10 cellular contexts compared by ENCODE assay signal in genomic region chr16:2963074-2963610, GRCh38. TPM values are rescaled to one million over a fixed set of nuclear protein-coding genes. Genes with fewer than 3 reads are reported as not detected.
DNase-seq lines count a peak whose midpoint lies in the region; ATAC-seq, FAIRE-seq and TF ChIP-seq lines count a peak whose summit lies in the region.
"Had no signal": no experiment of that assay in that cellular context is flagged by ENCODE, and none has a peak within 500 bp of the region (broad histone marks: within the 10 kb centered on the region; RNA-seq: fewer than 3 reads in every experiment).

No MANE protein-coding gene starts in this region.

- peak overlapping the region; percentile 98 for H3K4me2 ChIP-seq in GM23338
- H3K4me2 ChIP-seq in astrocyte (ENCODE audit: low read length): peak overlapping the region; percentile 81

- H3K27ac Mint-ChIP-seq in GM23338 (no peak overlapping the region), astrocyte (ENCODE audit: unreplicated experiment) (no peak overlapping the region)
- no peak overlapping the region for H3K27ac Mint-ChIP-seq in naive thymus-derived CD8-positive, alpha-beta T cell
- H3K27ac Mint-ChIP-seq: activated T-helper 2 cell treated with anti-CD3 and anti-CD28 coated beads, Interferon-gamma antibody, Interleukin-2, Interleukin-4, amounts not matched to agents 10 μg/mL and 5 μg/mL and 100 μg/mL, durations not matched to agents 14 hours and 24 hours and 36 hours had no signal

- no peak for TF ChIP-seq CTCF in C4-2B (conservative IDR thresholded peaks at IDR 0.05)
- TF ChIP-seq CTCF in GM23338 (conservative IDR thresholded peaks at IDR 0.05; ENCODE audit: low read depth in 2 of 2): no peak
- TF ChIP-seq CTCF in astrocyte (IDR thresholded peaks at IDR 0.05; ENCODE audit: insufficient read depth, low read depth, low read length): no peak
- no peak for TF ChIP-seq CTCF in omental fat pad (IDR thresholded peaks at IDR 0.05)

- peaks cover 27% of the 10 kb centered on the region for H3F3A ChIP-seq in GM23338 (replicated peaks; ENCODE audit: low read depth)

- H3K27ac ChIP-seq in C4-2B (peak overlapping the region; percentile 92), GM23338 (ENCODE audit: low read depth) (no peak overlapping the region), astrocyte (ENCODE audit: low read depth, low read length) (no peak overlapping the region)

- H3K27me3 Mint-ChIP-seq in GM23338 (ENCODE audit: insufficient read depth, low read depth, poor library complexity) (peaks cover 30% of the 10 kb centered on the region), astrocyte (ENCODE audit: low read depth, unreplicated experiment) (peaks cover 12% of the 10 kb centered on the region)
- H3K27me3 Mint-ChIP-seq in naive thymus-derived CD8-positive, alpha-beta T cell: peaks cover 2 to 44% (median 12%) of the 10 kb centered on the region in 5 donors

- peaks cover 7% of the 10 kb centered on the region for H3K4me1 Mint-ChIP-seq in GM23338
- no peaks in the 10 kb centered on the region for H3K4me1 Mint-ChIP-seq in astrocyte (ENCODE audit: low read depth, unreplicated experiment)
- peaks cover 8 to 35% (median 30%) of the 10 kb centered on the region in 4 donors for H3K4me1 Mint-ChIP-seq in naive thymus-derived CD8-positive, alpha-beta T cell

- H3K9me3 Mint-ChIP-seq in GM23338: no peaks in the 10 kb centered on the region
- no peaks in the 10 kb centered on the region for H3K9me3 Mint-ChIP-seq in astrocyte (ENCODE audit: unreplicated experiment)
- peaks cover 0 to 4% (median 0%) of the 10 kb centered on the region in 9 donors for H3K9me3 Mint-ChIP-seq in naive thymus-derived CD8-positive, alpha-beta T cell
- H3K9me3 Mint-ChIP-seq: activated T-helper 2 cell treated with anti-CD3 and anti-CD28 coated beads, Interferon-gamma antibody, Interleukin-2, Interleukin-4, amounts not matched to agents 10 μg/mL and 5 μg/mL and 100 μg/mL, durations not matched to agents 14 hours and 24 hours and 36 hours had no signal

- DNase-seq in GM23338 (ENCODE audit: low spot score): no peak
- DNase-seq in astrocyte (ENCODE audit: low read depth): no peak
- peak in 8 of 10 donors; percentile 25 to 75 (median 61) for DNase-seq in naive thymus-derived CD8-positive, alpha-beta T cell
- DNase-seq in NCI-H748 treated with DMSO at 0.1 percent for 48 hours (lab: John Stamatoyannopoulos, UW): no peak
- DNase-seq in omental fat pad (ENCODE audit: low spot score): no peak
- DNase-seq in central memory CD4-positive, alpha-beta T cell: no peak
- no peak for DNase-seq in ACHN

- H3K4me3 ChIP-seq in GM23338: peak overlapping the region; percentile 83
- no peak overlapping the region for H3K4me3 ChIP-seq in astrocyte (ENCODE audit: insufficient read depth, low read depth, low read length)

- no peaks in the 10 kb centered on the region for H3K79me2 ChIP-seq in GM23338 (replicated peaks; ENCODE audit: insufficient read depth)
- H3K79me2 ChIP-seq in astrocyte (ENCODE audit: insufficient read depth, low read length): no peaks in the 10 kb centered on the region

- no peaks in the 10 kb centered on the region for H3K36me3 ChIP-seq in GM23338 (ENCODE audit: insufficient read depth)
- H3K36me3 ChIP-seq in astrocyte (ENCODE audit: insufficient read depth, low read length): no peaks in the 10 kb centered on the region

- H3K36me3 Mint-ChIP-seq in GM23338 (ENCODE audit: low read depth) (peaks cover 1% of the 10 kb centered on the region; the same call in 1 of the 3 replicates), astrocyte (ENCODE audit: low read depth, unreplicated experiment) (peaks cover 4% of the 10 kb centered on the region)
- H3K36me3 Mint-ChIP-seq in naive thymus-derived CD8-positive, alpha-beta T cell: no peaks in the 10 kb centered on the region

- H3K4me3 Mint-ChIP-seq in GM23338 (peak overlapping the region; percentile 89), astrocyte (ENCODE audit: unreplicated experiment) (no peak overlapping the region)
- H3K4me3 Mint-ChIP-seq in naive thymus-derived CD8-positive, alpha-beta T cell: peak overlapping the region in 6 of 10 donors; percentile 45 to 95 (median 86)

- H4K20me1 ChIP-seq in GM23338 (replicated peaks; ENCODE audit: insufficient read depth) (no peaks in the 10 kb centered on the region), astrocyte (ENCODE audit: insufficient read depth, low read length) (peaks cover 1% of the 10 kb centered on the region)

- in situ Hi-C loops in ACHN (cut with HindIII; ENCODE audit: low pct_ligation_motif_present, low pct_unique_long_range_greater_than_20kb, low sequenced_read_pairs): no loop called here

- no peak for FAIRE-seq in astrocyte (lab: Jason Lieb, UNC)

- no peaks in the 10 kb centered on the region for H3K9me2 ChIP-seq in GM23338 (ENCODE audit: insufficient read depth)

- no peak overlapping the region for H3K9ac ChIP-seq in astrocyte (ENCODE audit: low read length)

- H2AFZ ChIP-seq in GM23338 (peak overlapping the region; percentile 94), astrocyte (ENCODE audit: low read depth, low read length) (no peak overlapping the region)

- H3K27me3 ChIP-seq in GM23338 (ENCODE audit: insufficient read depth) (peaks cover 45% of the 10 kb centered on the region), astrocyte (ENCODE audit: insufficient read depth, low read length) (peaks cover 50% of the 10 kb centered on the region)

- H3K4me1 ChIP-seq in GM23338 (ENCODE audit: insufficient read depth) (peaks cover 14% of the 10 kb centered on the region; the same call in 1 of the 2 replicates), astrocyte (ENCODE audit: insufficient read depth, low read length) (peaks cover 13% of the 10 kb centered on the region)

- POLR2A ChIA-PET in naive thymus-derived CD8-positive, alpha-beta T cell (lab: Charles Lee): interaction anchor here (0.8 kb wide), 1 partner anchor 11 kb away, joined by 3 read pairs; no protein-coding TSS in a partner anchor

- no peaks in the 10 kb centered on the region for H3K9me3 ChIP-seq in astrocyte (ENCODE audit: insufficient read depth, low read depth, low read length)

- ATAC-seq in GM23338: peak; percentile 4
- peak; percentile 7 to 47 for ATAC-seq in naive thymus-derived CD8-positive, alpha-beta T cell
- ATAC-seq in omental fat pad (ENCODE audit: low FRiP score): no peak

TF ChIP-seq in GM23338, 12 proteins besides CTCF, POLR2A, EP300 and RAD21 (continues in another document):
- no peak for TF ChIP-seq CREB1 (CRISPR knock-in tag; IDR thresholded peaks at IDR 0.05; ENCODE audit: low read depth)
- no peak for TF ChIP-seq ZNF331 (CRISPR knock-in tag; IDR thresholded peaks at IDR 0.05; ENCODE audit: low read depth)
- no peak for TF ChIP-seq POLR2AphosphoS5 (IDR thresholded peaks at IDR 0.05; ENCODE audit: low read depth)
- TF ChIP-seq ZNF114 (CRISPR knock-in tag; IDR thresholded peaks at IDR 0.05): no peak
- no peak for TF ChIP-seq ETS1 (IDR thresholded peaks at IDR 0.05)
- TF ChIP-seq EZH2phosphoT487 (IDR thresholded peaks at IDR 0.05; ENCODE audit: unreplicated experiment): no peak
- no peak for TF ChIP-seq EZH2 (IDR thresholded peaks at IDR 0.05; ENCODE audit: low read depth, unreplicated experiment)

RNA-seq across cellular contexts. Expression of gene KREMEN2, which starts 0.9 kb away (rescaled TPM):
- total RNA-seq in GM23338 (2014; rRNA removed; shearing (Covaris generic)): 16.1 and 17.6 TPM in 2 replicates
- 4.7 and 4.9 TPM in 2 replicates for polyA plus RNA-seq in GM23338 (2016; fragmentation: Nextera tagmentation; extraction: Ambion mirVana)
- total RNA-seq in astrocyte: 7.5 and 8.0 TPM in 2 replicates
- total RNA-seq in naive thymus-derived CD8-positive, alpha-beta T cell: not detected
- not detected for polyA plus RNA-seq in naive thymus-derived CD8-positive, alpha-beta T cell
- total RNA-seq in omental fat pad: not detected

RNA-seq across cellular contexts. Expression of gene PAQR4, which starts 6.0 kb away (rescaled TPM):
- 17.7 and 29.3 TPM in 2 replicates for total RNA-seq in GM23338 (2014; rRNA removed; shearing (Covaris generic))
- 7.0 and 8.8 TPM in 2 replicates for polyA plus RNA-seq in GM23338 (2016; fragmentation: Nextera tagmentation; extraction: Ambion mirVana)
- total RNA-seq in astrocyte (4.8 and 5.4 TPM in 2 replicates), omental fat pad (1 to 10 TPM; 1.9 to 6.8 (median 3.5) TPM)
- total RNA-seq in naive thymus-derived CD8-positive, alpha-beta T cell: under 1 TPM; 0.27 to 0.60 TPM
- under 1 TPM in 2 of 3 donors, not detected in 1; 0.28 to 0.79 TPM for polyA plus RNA-seq in naive thymus-derived CD8-positive, alpha-beta T cell

RNA-seq across cellular contexts. Expression of gene PKMYT1, which starts 17.1 kb away (rescaled TPM):
- total RNA-seq in GM23338 (2014; rRNA removed; shearing (Covaris generic)): 82.1 and 100 TPM in 2 replicates
- 90.9 and 104 TPM in 2 replicates for polyA plus RNA-seq in GM23338 (2016; fragmentation: Nextera tagmentation; extraction: Ambion mirVana)
- total RNA-seq in astrocyte (3.9 TPM in 2 replicates), omental fat pad (1 to 10 TPM in 1 of 4 donors, under 1 TPM in 2, not detected in 1; 0.25 to 1.7 (median 0.79) TPM)
- total RNA-seq in naive thymus-derived CD8-positive, alpha-beta T cell: not detected
- polyA plus RNA-seq in naive thymus-derived CD8-positive, alpha-beta T cell: under 1 TPM in 1 of 3 donors, not detected in 2; 0.37 TPM

RNA-seq across cellular contexts. Expression of gene CLDN9, which starts 49.6 kb away (rescaled TPM):
- total RNA-seq in GM23338 (2014; rRNA removed; shearing (Covaris generic)): 1.0 and 3.0 TPM in 2 replicates
- polyA plus RNA-seq in GM23338 (2016; fragmentation: Nextera tagmentation; extraction: Ambion mirVana): 1.3 and 1.8 TPM in 2 replicates
- total RNA-seq in astrocyte: 0.14 and 0.48 TPM in 2 replicates
- not detected for total RNA-seq in naive thymus-derived CD8-positive, alpha-beta T cell
- not detected for polyA plus RNA-seq in naive thymus-derived CD8-positive, alpha-beta T cell
- under 1 TPM in 2 of 4 donors, not detected in 2; 0.24 to 0.63 TPM for total RNA-seq in omental fat pad
- total RNA-seq: fibroblast of villous mesenchyme had no signal

RNA-seq across cellular contexts. Expression of gene FLYWCH1, which starts 51.4 kb away (rescaled TPM):
- total RNA-seq in GM23338 (2014; rRNA removed; shearing (Covaris generic)): 22.9 and 29.3 TPM in 2 replicates
- polyA plus RNA-seq in GM23338 (2016; fragmentation: Nextera tagmentation; extraction: Ambion mirVana): 6.0 and 7.5 TPM in 2 replicates
- total RNA-seq in astrocyte: 53.4 and 58.9 TPM in 2 replicates
- total RNA-seq in naive thymus-derived CD8-positive, alpha-beta T cell: 100 to 1,000 TPM; 109 to 113 TPM
- polyA plus RNA-seq in naive thymus-derived CD8-positive, alpha-beta T cell: 10 to 100 TPM in 2 of 3 donors, 1 to 10 TPM in 1; 5.9 to 18.4 (median 13.5) TPM
- 10 to 100 TPM; 14.8 to 45.6 (median 26.6) TPM for total RNA-seq in omental fat pad

Comparison
In these comparisons a context has a peak if more than half of its experiments do, and no peak if none do; other contexts are left out.
1. DNase-seq: peak in naive thymus-derived CD8-positive, alpha-beta T cell (8 of 10); none in GM23338 (single experiment), astrocyte (single experiment), NCI-H748 treated with DMSO at 0.1 percent for 48 hours (single experiment), omental fat pad (single experiment), central memory CD4-positive, alpha-beta T cell (single experiment) and ACHN (single experiment).
2. RNA of gene PKMYT1, which starts 17.1 kb away (total RNA-seq): 82.1 to 100 TPM in GM23338; 3.9 TPM in astrocyte, 0.25 to 1.7 TPM in omental fat pad and not detected in naive thymus-derived CD8-positive, alpha-beta T cell; every median in the first group is over 10 times any median in the second.